ENCODE assay signal across 26 cellular contexts in genomic region chr6:53464483-53464882, GRCh38.
DNase-seq lines count a peak whose midpoint lies in the region; ATAC-seq and TF ChIP-seq lines count a peak whose summit lies in the region.
"Had no signal": no experiment of that assay in that cellular context is flagged by ENCODE, and none has a peak within 500 bp of the region (broad histone marks: within the 10 kb centered on the region; RNA-seq: fewer than 3 reads in every experiment).

No MANE protein-coding gene starts in this region.

- 83% methylated on average over 5 of the region's 5 CpGs for WGBS in suprapubic skin

- H3K9me3 Mint-ChIP-seq in HFFc6, result no peaks in the 10 kb centered on the region
- peaks cover 0 to 4% (median 0%) of the 10 kb centered on the region in 7 donors for H3K9me3 Mint-ChIP-seq in naive B cell
- no peaks in the 10 kb centered on the region for H3K9me3 Mint-ChIP-seq in effector memory CD8-positive, alpha-beta T cell
- no peaks in the 10 kb centered on the region for H3K9me3 Mint-ChIP-seq in activated CD8-positive, alpha-beta memory T cell treated with anti-CD3 and anti-CD28 coated beads, Interleukin-2, amount 10 ng/mL, durations not matched to agents 7 days and 5 days (ENCODE audit: low read depth)
- H3K9me3 Mint-ChIP-seq: activated CD8-positive, alpha-beta T cell treated with anti-CD3 and anti-CD28 coated beads for 36 hours; activated naive CD4-positive, alpha-beta T cell treated with anti-CD3 and anti-CD28 coated beads, Interleukin-2, amount 10 ng/mL, durations not matched to agents 7 days and 5 days; natural killer cell treated with Interleukin-12 subunit alpha and Interleukin-12 subunit beta and Interleukin-15 and Interleukin-18, amount 100 ng/mL, for 72 hours; T-helper 2 cell treated with Interferon-gamma antibody and Interleukin-4, amounts not matched to agents 5 μg/mL and 100 μg/mL, for 36 hours had no signal

- H3K9me3 ChIP-seq in breast epithelium, result no peaks in the 10 kb centered on the region
- no peaks in the 10 kb centered on the region for H3K9me3 ChIP-seq in suprapubic skin
- H3K9me3 ChIP-seq in WERI-Rb-1 (ENCODE audit: severe bottlenecking), result no peaks in the 10 kb centered on the region
- H3K9me3 ChIP-seq: left ventricle myocardium inferior, mucosa of descending colon, pancreas, Peyer's patch, stomach, tibial nerve had no signal

- H3K4me1 ChIP-seq in breast epithelium (peaks cover 0 to 9% of the 10 kb centered on the region in 2 donors), suprapubic skin (peaks cover 35% of the 10 kb centered on the region)
- H3K4me1 ChIP-seq: pancreas, stomach had no signal

- H3K4me3 Mint-ChIP-seq in HFFc6, result peak overlapping the region; percentile 2; the same call in 1 of the 2 replicates
- H3K4me3 Mint-ChIP-seq in naive B cell, result peak overlapping the region in 2 of 8 donors; percentile 1 to 22
- H3K4me3 Mint-ChIP-seq in effector memory CD8-positive, alpha-beta T cell, result no peak overlapping the region
- no peak overlapping the region for H3K4me3 Mint-ChIP-seq in activated CD8-positive, alpha-beta memory T cell treated with anti-CD3 and anti-CD28 coated beads, Interleukin-2, amount 10 ng/mL, durations not matched to agents 7 days and 5 days
- H3K4me3 Mint-ChIP-seq: activated CD4-positive, alpha-beta T cell treated with anti-CD3 and anti-CD28 coated beads for 36 hours; activated CD8-positive, alpha-beta T cell treated with anti-CD3 and anti-CD28 coated beads for 36 hours; activated naive CD4-positive, alpha-beta T cell treated with anti-CD3 and anti-CD28 coated beads, Interleukin-2, amount 10 ng/mL, durations not matched to agents 7 days and 5 days; natural killer cell treated with Interleukin-12 subunit alpha and Interleukin-12 subunit beta and Interleukin-15 and Interleukin-18, amount 100 ng/mL, for 72 hours; T-helper 2 cell treated with Interferon-gamma antibody and Interleukin-4, amounts not matched to agents 5 μg/mL and 100 μg/mL, for 36 hours had no signal

- H3K36me3 Mint-ChIP-seq in HFFc6 (ENCODE audit: low read depth) (no peaks in the 10 kb centered on the region), naive B cell (peaks cover 0 to 5% of the 10 kb centered on the region in 2 donors)
- H3K36me3 Mint-ChIP-seq in effector memory CD8-positive, alpha-beta T cell (ENCODE audit: insufficient read depth), result no peaks in the 10 kb centered on the region
- H3K36me3 Mint-ChIP-seq in activated CD8-positive, alpha-beta memory T cell treated with anti-CD3 and anti-CD28 coated beads, Interleukin-2, amount 10 ng/mL, durations not matched to agents 7 days and 5 days, result no peaks in the 10 kb centered on the region
- H3K36me3 Mint-ChIP-seq: activated naive CD4-positive, alpha-beta T cell treated with anti-CD3 and anti-CD28 coated beads, Interleukin-2, amount 10 ng/mL, durations not matched to agents 7 days and 5 days; natural killer cell treated with Interleukin-12 subunit alpha and Interleukin-12 subunit beta and Interleukin-15 and Interleukin-18, amount 100 ng/mL, for 72 hours had no signal

- TF ChIP-seq POLR2A in breast epithelium (IDR thresholded peaks at IDR 0.05) (no peak), suprapubic skin (IDR thresholded peaks at IDR 0.05) (no peak)

- H3K4me3 ChIP-seq in breast epithelium, result no peak overlapping the region
- H3K4me3 ChIP-seq in suprapubic skin, result no peak overlapping the region
- no peak overlapping the region for H3K4me3 ChIP-seq in WERI-Rb-1 (ENCODE audit: low read depth, low read length)
- H3K4me3 ChIP-seq: left ventricle myocardium inferior, mucosa of descending colon, pancreas, Peyer's patch, smooth muscle cell, stomach, tibial nerve had no signal

- DNase-seq in HFFc6, result no peak
- no peak for DNase-seq in breast epithelium (ENCODE audit: low spot score in 2 of 2)
- DNase-seq in naive B cell, result no peak
- no peak for DNase-seq in suprapubic skin (ENCODE audit: low spot score in 2 of 2)
- DNase-seq in effector memory CD8-positive, alpha-beta T cell, result no peak
- no peak for DNase-seq in WERI-Rb-1
- no peak for DNase-seq in activated CD8-positive, alpha-beta memory T cell treated with anti-CD3 and anti-CD28 coated beads, Interleukin-2, amount 10 ng/mL, durations not matched to agents 7 days and 5 days
- DNase-seq: activated CD4-positive, alpha-beta T cell treated with anti-CD3 and anti-CD28 coated beads for 36 hours; activated CD8-positive, alpha-beta T cell treated with anti-CD3 and anti-CD28 coated beads for 36 hours; activated naive CD4-positive, alpha-beta T cell treated with anti-CD3 and anti-CD28 coated beads, Interleukin-2, amount 10 ng/mL, durations not matched to agents 7 days and 5 days; H7; KBM-7; mucosa of descending colon; NCI-H1417 treated with DMSO at 0.1 percent for 48 hours; NCI-H524 treated with DMSO at 0.1 percent for 48 hours; Peyer's patch; SHP77 treated with DMSO at 0.1 percent for 48 hours; stimulated activated CD4-positive, alpha-beta T cell treated with anti-CD3 and anti-CD28 coated beads, Interleukin-2, amount 100 ng/mL, for 24 hours; stimulated activated CD8-positive, alpha-beta memory T cell treated with anti-CD3 and anti-CD28 coated beads, Interleukin-4, amount 100 ng/mL, for 48 hours; stomach had no signal

- no peak for TF ChIP-seq EP300 in suprapubic skin (IDR thresholded peaks at IDR 0.05)

- H3K36me3 ChIP-seq in breast epithelium (no peaks in the 10 kb centered on the region), suprapubic skin (no peaks in the 10 kb centered on the region), WERI-Rb-1 (no peaks in the 10 kb centered on the region)
- H3K36me3 ChIP-seq: left ventricle myocardium inferior, pancreas, Peyer's patch, stomach, tibial nerve had no signal

- H3K4me1 Mint-ChIP-seq in HFFc6 (ENCODE audit: low read depth) (peaks cover 29% of the 10 kb centered on the region), naive B cell (peaks cover 38 to 72% (median 68%) of the 10 kb centered on the region in 3 donors)
- H3K4me1 Mint-ChIP-seq in effector memory CD8-positive, alpha-beta T cell (ENCODE audit: low read depth in 2 of 2), result no peaks in the 10 kb centered on the region
- H3K4me1 Mint-ChIP-seq in activated CD8-positive, alpha-beta memory T cell treated with anti-CD3 and anti-CD28 coated beads, Interleukin-2, amount 10 ng/mL, durations not matched to agents 7 days and 5 days, result peaks cover under 1% of the 10 kb centered on the region
- H3K4me1 Mint-ChIP-seq: activated naive CD4-positive, alpha-beta T cell treated with anti-CD3 and anti-CD28 coated beads, Interleukin-2, amount 10 ng/mL, durations not matched to agents 7 days and 5 days had no signal

- H3K27ac Mint-ChIP-seq in HFFc6 (no peak overlapping the region), naive B cell (peak overlapping the region in 5 of 6 donors; percentile 39 to 80 (median 77))
- no peak overlapping the region for H3K27ac Mint-ChIP-seq in effector memory CD8-positive, alpha-beta T cell
- no peak overlapping the region for H3K27ac Mint-ChIP-seq in activated CD8-positive, alpha-beta memory T cell treated with anti-CD3 and anti-CD28 coated beads, Interleukin-2, amount 10 ng/mL, durations not matched to agents 7 days and 5 days
- H3K27ac Mint-ChIP-seq: activated CD4-positive, alpha-beta T cell treated with anti-CD3 and anti-CD28 coated beads for 36 hours; activated CD8-positive, alpha-beta T cell treated with anti-CD3 and anti-CD28 coated beads for 36 hours; activated naive CD4-positive, alpha-beta T cell treated with anti-CD3 and anti-CD28 coated beads, Interleukin-2, amount 10 ng/mL, durations not matched to agents 7 days and 5 days; T-helper 2 cell treated with Interferon-gamma antibody and Interleukin-4, amounts not matched to agents 5 μg/mL and 100 μg/mL, for 36 hours had no signal

- ATAC-seq in naive B cell (ENCODE audit: low read depth in 2 of 2), result no peak
- no peak for ATAC-seq in effector memory CD8-positive, alpha-beta T cell (replicated peaks)
- no peak for ATAC-seq in activated CD8-positive, alpha-beta memory T cell treated with anti-CD3 and anti-CD28 coated beads, Interleukin-2, amount 10 ng/mL, durations not matched to agents 7 days and 5 days
- ATAC-seq: activated CD4-positive, alpha-beta T cell treated with anti-CD3 and anti-CD28 coated beads for 36 hours; activated CD8-positive, alpha-beta T cell treated with anti-CD3 and anti-CD28 coated beads for 36 hours had no signal

- H3K27me3 Mint-ChIP-seq in HFFc6 (ENCODE audit: insufficient read depth), result peaks cover 16% of the 10 kb centered on the region
- no peaks in the 10 kb centered on the region for H3K27me3 Mint-ChIP-seq in naive B cell
- H3K27me3 Mint-ChIP-seq in effector memory CD8-positive, alpha-beta T cell, result no peaks in the 10 kb centered on the region
- peaks cover 10% of the 10 kb centered on the region for H3K27me3 Mint-ChIP-seq in activated CD8-positive, alpha-beta memory T cell treated with anti-CD3 and anti-CD28 coated beads, Interleukin-2, amount 10 ng/mL, durations not matched to agents 7 days and 5 days
- H3K27me3 Mint-ChIP-seq: activated CD4-positive, alpha-beta T cell treated with anti-CD3 and anti-CD28 coated beads for 36 hours; activated CD8-positive, alpha-beta T cell treated with anti-CD3 and anti-CD28 coated beads for 36 hours had no signal

- intact Hi-C loops in breast epithelium (cut with DNase I; ENCODE audit: low total_unique reads), result no loop called here

- CTCF ChIA-PET in activated CD8-positive, alpha-beta memory T cell treated with anti-CD3 and anti-CD28 coated beads, Interleukin-2, amount 10 ng/mL, durations not matched to agents 7 days and 5 days (lab: Charles Lee), result no interaction called here

- H3K27me3 ChIP-seq in breast epithelium, result no peaks in the 10 kb centered on the region
- no peaks in the 10 kb centered on the region for H3K27me3 ChIP-seq in suprapubic skin
- no peaks in the 10 kb centered on the region for H3K27me3 ChIP-seq in WERI-Rb-1 (ENCODE audit: insufficient read depth, low read depth, severe bottlenecking)
- H3K27me3 ChIP-seq: pancreas, Peyer's patch, stomach, tibial nerve had no signal

- peak overlapping the region; percentile 85 to 93 for H3K27ac ChIP-seq in breast epithelium
- H3K27ac ChIP-seq in suprapubic skin, result peak overlapping the region; percentile 85
- H3K27ac ChIP-seq in WERI-Rb-1, result no peak overlapping the region
- H3K27ac ChIP-seq: left ventricle myocardium inferior, pancreas, Peyer's patch, stomach had no signal

- TF ChIP-seq CTCF in HFFc6 (IDR thresholded peaks at IDR 0.05) (no peak), breast epithelium (IDR thresholded peaks at IDR 0.05) (no peak), suprapubic skin (IDR thresholded peaks at IDR 0.05) (no peak), WERI-Rb-1 (IDR thresholded peaks at IDR 0.05; ENCODE audit: low read depth, low read length) (no peak)

Comparison
In these comparisons a context has a peak if more than half of its experiments do, and no peak if none do; other contexts are left out.
1. H3K27ac Mint-ChIP-seq: peak in naive B cell (5 of 6); none in HFFc6 (single experiment), effector memory CD8-positive, alpha-beta T cell (0 of 2) and activated CD8-positive, alpha-beta memory T cell treated with anti-CD3 and anti-CD28 coated beads, Interleukin-2, amount 10 ng/mL, durations not matched to agents 7 days and 5 days (single experiment).